In genomic region chr2:19863303-19864041, GRCh38 we compare ENCODE assay signal across 8 cellular contexts. TPM values are rescaled to one million over a fixed set of nuclear protein-coding genes. Genes with fewer than 3 reads are reported as not detected.
DNase-seq lines count a peak whose midpoint lies in the region; ATAC-seq, FAIRE-seq and TF ChIP-seq lines count a peak whose summit lies in the region.

No MANE protein-coding gene starts in this region.

- H4K8ac ChIP-seq in neuronal stem cell (ENCODE audit: low read depth, low read length), result no peak overlapping the region

- no peak overlapping the region for H2BK120ac ChIP-seq in neuronal stem cell (ENCODE audit: low read depth, low read length)

- peak overlapping the region; percentile 58 for H3K4me2 ChIP-seq in neuronal stem cell (ENCODE audit: insufficient read depth, low read length, poor library complexity, severe bottlenecking)

- peak overlapping the region in 1 of 2 donors; percentile 69 for H3K4me3 ChIP-seq in neuronal stem cell (ENCODE audit: low read length in 2 of 2)

- no peak overlapping the region for H3K27ac ChIP-seq in C4-2B
- no peak overlapping the region for H3K27ac ChIP-seq in foreskin keratinocyte
- no peak overlapping the region for H3K27ac ChIP-seq in neuronal stem cell (replicated peaks; ENCODE audit: low read length)

- peak overlapping the region; percentile 82 for H3K18ac ChIP-seq in neuronal stem cell (ENCODE audit: low read length)

- H3K4ac ChIP-seq in neuronal stem cell (ENCODE audit: low read length), result no peak overlapping the region

- no peak for FAIRE-seq in RCC 7860 (lab: Jason Lieb, UNC)

- H2BK15ac ChIP-seq in neuronal stem cell (ENCODE audit: low read length), result no peak overlapping the region

- no peak overlapping the region for H2BK12ac ChIP-seq in neuronal stem cell (ENCODE audit: low read length)

- peaks cover 8% of the 10 kb centered on the region for H3K27me3 ChIP-seq in foreskin keratinocyte
- H3K27me3 ChIP-seq in neuronal stem cell (ENCODE audit: control insufficient read depth in 3 of 3, insufficient read depth in 3 of 3, low read depth in 1 of 3, low read length in 3 of 3), result peaks cover 0 to 59% (median 2%) of the 10 kb centered on the region in 3 experiments

- H3K9ac ChIP-seq in neuronal stem cell (ENCODE audit: low read depth, low read length, poor library complexity), result no peak overlapping the region

- ATAC-seq in GM19043 (IDR thresholded peaks at IDR 0.05; ENCODE audit: low read depth, unreplicated experiment) (peak; percentile 65), HG03196 (IDR thresholded peaks at IDR 0.05; ENCODE audit: unreplicated experiment) (peak; percentile 52), foreskin keratinocyte (peak; percentile 68)

- TF ChIP-seq CTCF in C4-2B (conservative IDR thresholded peaks at IDR 0.05) (peak; percentile 90), foreskin keratinocyte (conservative IDR thresholded peaks at IDR 0.05) (peak; percentile 96)

- no CpG with 5 or more reads among the region's 33 CpGs for WGBS in neuronal stem cell (ENCODE audit: extremely low coverage in 2 of 2, insufficient read length in 2 of 2, insufficient replicate concordance in 1 of 2), 2 donors

- no peak overlapping the region for H2BK5ac ChIP-seq in neuronal stem cell (ENCODE audit: low read length)

- no peak overlapping the region for H3K23ac ChIP-seq in neuronal stem cell (ENCODE audit: low read depth, low read length, poor library complexity)

- DNase-seq in RCC 7860 (ENCODE audit: low spot score), result peak; percentile 16
- peak; percentile 58 for DNase-seq in activated effector memory CD4-positive, alpha-beta T cell treated with Interleukin-2 at 50 U/mL for 16 hours
- DNase-seq in foreskin keratinocyte, result peak in 1 of 2 donors; percentile 21
- peak; percentile 78 for DNase-seq in neuronal stem cell (ENCODE audit: low spot score)
- DNase-seq in superior temporal gyrus (ENCODE audit: extremely low spot score), result peak; percentile 83

- no peak overlapping the region for H2AK5ac ChIP-seq in neuronal stem cell (ENCODE audit: low read depth, low read length)

- H4K91ac ChIP-seq in neuronal stem cell (ENCODE audit: low read depth, low read length, poor library complexity), result no peak overlapping the region

- no peaks in the 10 kb centered on the region for H3K9me3 ChIP-seq in neuronal stem cell (replicated peaks in 1 of 2; ENCODE audit: control insufficient read depth in 2 of 2, insufficient read depth in 1 of 2, low read depth in 1 of 2, low read length in 2 of 2)

- peak overlapping the region; percentile 87 for H2AFZ ChIP-seq in neuronal stem cell (ENCODE audit: low read length)

- H3K79me1 ChIP-seq in neuronal stem cell (ENCODE audit: low read depth, low read length), result no peaks in the 10 kb centered on the region

- H3K4me1 ChIP-seq in foreskin keratinocyte (no peaks in the 10 kb centered on the region), neuronal stem cell (ENCODE audit: control insufficient read depth in 2 of 2, insufficient read depth in 1 of 2, low read depth in 1 of 2, low read length in 2 of 2) (peaks cover 1 to 2% of the 10 kb centered on the region in 2 donors)

- H3K14ac ChIP-seq in neuronal stem cell (ENCODE audit: low read length), result no peak overlapping the region

- H3K36me3 ChIP-seq in neuronal stem cell (replicated peaks in 1 of 2; ENCODE audit: control insufficient read depth in 2 of 2, insufficient read depth in 2 of 2, low read length in 2 of 2), result no peaks in the 10 kb centered on the region

RNA-seq across cellular contexts. Expression of gene TTC32, which starts 38.3 kb away (rescaled TPM):
- 4.2 and 5.2 TPM in 2 replicates for total RNA-seq in foreskin keratinocyte
- polyA plus RNA-seq in foreskin keratinocyte, result 2.8 and 5.2 TPM in 2 replicates
- polyA plus RNA-seq in neuronal stem cell (2013, experiment 1 of 2), result 41.4 TPM
- polyA plus RNA-seq in neuronal stem cell (2013, experiment 2 of 2), result 42.4 TPM
